In genomic region chr11:14359573-14360031, GRCh38 we compare ENCODE assay signal across 9 cellular contexts. TPM values are rescaled to one million over a fixed set of nuclear protein-coding genes. Genes with fewer than 3 reads are reported as not detected.
DNase-seq lines count a peak whose midpoint lies in the region; ATAC-seq and TF ChIP-seq lines count a peak whose summit lies in the region.
"Had no signal": no experiment of that assay in that cellular context is flagged by ENCODE, and none has a peak within 500 bp of the region (broad histone marks: within the 10 kb centered on the region; RNA-seq: fewer than 3 reads in every experiment).

No MANE protein-coding gene starts in this region.

- no peak for TF ChIP-seq CTCF in PC-9 (conservative IDR thresholded peaks at IDR 0.05)
- TF ChIP-seq CTCF in parathyroid adenoma (IDR thresholded peaks at IDR 0.05): no peak

- peaks cover 8% of the 10 kb centered on the region; the same call in 1 of the 2 replicates for H3F3A ChIP-seq in PC-9 (ENCODE audit: insufficient read depth, low read depth)

- BruUV-seq in PC-9 (replicated peaks; lab: Mats Ljungman, UMichigan): TSS peak; percentile 73

- ATAC-seq in esophagus mucosa (peak; percentile 16), HG03095 (IDR thresholded peaks at IDR 0.05; ENCODE audit: unreplicated experiment) (no peak), HG03139 (IDR thresholded peaks at IDR 0.05; ENCODE audit: unreplicated experiment) (no peak), GM21717 (IDR thresholded peaks at IDR 0.05; ENCODE audit: unreplicated experiment) (no peak)

- H3K9ac ChIP-seq in parathyroid adenoma: no peak overlapping the region

- H2AFZ ChIP-seq in PC-9: no peak overlapping the region
- peak overlapping the region; percentile 75 for H2AFZ ChIP-seq in parathyroid adenoma

- H3K9me3 ChIP-seq in PC-9 (ENCODE audit: insufficient read depth, low read depth) (no peaks in the 10 kb centered on the region), parathyroid adenoma (ENCODE audit: control insufficient read depth, low read length) (no peaks in the 10 kb centered on the region)
- H3K9me3 ChIP-seq: neutrophil had no signal

- H3K9me2 ChIP-seq in PC-9 (ENCODE audit: insufficient read depth): no peaks in the 10 kb centered on the region

- peaks cover 38% of the 10 kb centered on the region for H3K79me2 ChIP-seq in PC-9 (ENCODE audit: low read depth)
- peaks cover 4% of the 10 kb centered on the region for H3K79me2 ChIP-seq in parathyroid adenoma

- H3K36me3 ChIP-seq in PC-9 (ENCODE audit: low read depth) (no peaks in the 10 kb centered on the region), parathyroid adenoma (ENCODE audit: control insufficient read depth, insufficient read depth, low read length) (no peaks in the 10 kb centered on the region)
- H3K36me3 ChIP-seq: neutrophil had no signal

- POLR2A ChIA-PET in PC-9 (lab: Charles Lee; ENCODE audit: unreplicated experiment): interaction anchor here (0.6 kb wide), 1 partner anchor 182 kb away, joined by 4 read pairs; no protein-coding TSS in a partner anchor

- H3K4me1 ChIP-seq in PC-9 (replicated peaks; ENCODE audit: insufficient read depth): peaks cover 23% of the 10 kb centered on the region
- H3K4me1 ChIP-seq in parathyroid adenoma: no peaks in the 10 kb centered on the region

- DNase-seq in ELR (ENCODE audit: low read depth) (peak; percentile 61), PC-9 (no peak), SK-N-DZ (ENCODE audit: low spot score) (no peak)

- CTCF ChIA-PET in PC-9 (lab: Charles Lee): no interaction called here

- no peaks in the 10 kb centered on the region for H3K27me3 ChIP-seq in PC-9 (ENCODE audit: insufficient read depth, low read depth)
- H3K27me3 ChIP-seq in parathyroid adenoma (ENCODE audit: control insufficient read depth, insufficient read depth, low read length): no peaks in the 10 kb centered on the region

- H3K4me3 ChIP-seq in PC-9: peak overlapping the region; percentile 67; the same call in 1 of the 2 replicates
- H3K4me3 ChIP-seq in parathyroid adenoma (ENCODE audit: low read depth, low read length): peak overlapping the region; percentile 27

- H3K27ac ChIP-seq in PC-9: no peak overlapping the region
- no peak overlapping the region for H3K27ac ChIP-seq in parathyroid adenoma
- H3K27ac ChIP-seq: neutrophil had no signal

- peak overlapping the region; percentile 78 for H3K4me2 ChIP-seq in PC-9
- no peak overlapping the region for H3K4me2 ChIP-seq in parathyroid adenoma (ENCODE audit: low read length)

- peaks cover 19% of the 10 kb centered on the region for H4K20me1 ChIP-seq in PC-9 (ENCODE audit: insufficient read depth)

- intact Hi-C loops in PC-9 (cut with micrococcal nuclease; ENCODE audit: unreplicated experiment): loop anchor here (5.0 kb wide), 2 partner anchors 57 to 98 kb away; no protein-coding TSS in a partner anchor

RNA-seq across cellular contexts. Expression of gene RRAS2, which starts 0.6 kb away (rescaled TPM):
- 30.7 and 42.2 TPM in 2 replicates for total RNA-seq in PC-9 (2021)
- 24.4 TPM for total RNA-seq in esophagus mucosa
- polyA plus RNA-seq in SK-N-DZ (2014; cell fraction: cytosol; rRNA removed): 36.1 and 39.2 TPM in 2 replicates
- 23.9 and 24.6 TPM in 2 replicates for polyA plus RNA-seq in SK-N-DZ (2014; cell fraction: nucleus; rRNA removed)
